In genomic region chr11:36249271-36249670, GRCh38 we compare ENCODE assay signal across 13 cellular contexts. TPM values are rescaled to one million over a fixed set of nuclear protein-coding genes. Genes with fewer than 3 reads are reported as not detected.
DNase-seq lines count a peak whose midpoint lies in the region; ATAC-seq, FAIRE-seq and TF ChIP-seq lines count a peak whose summit lies in the region.
"Had no signal": no experiment of that assay in that cellular context is flagged by ENCODE, and none has a peak within 500 bp of the region (broad histone marks: within the 10 kb centered on the region; RNA-seq: fewer than 3 reads in every experiment).

No MANE protein-coding gene starts in this region.

- intact Hi-C loops in GM12878 (cut with micrococcal nuclease; ENCODE audit: unreplicated experiment), result no loop called here
- intact Hi-C loops in gastrocnemius medialis (cut with DNase I; ENCODE audit: low total_unique reads), result no loop called here
- intact Hi-C loops in CD4-positive, alpha-beta memory T cell (cut with micrococcal nuclease), result no loop called here
- intact Hi-C loops in posterior vena cava (cut with DNase I), result no loop called here

- no peak overlapping the region for H2AFZ ChIP-seq in GM12878 (ENCODE audit: control insufficient read depth, low read depth, low read length)
- H2AFZ ChIP-seq: parathyroid adenoma had no signal

- WGBS in GM12878 (ENCODE audit: insufficient coverage, insufficient replicate concordance, low lambda C conversion rate, missing lambda C conversion rate), result 18% methylated on average over 2 of the region's 2 CpGs

- RAD21 ChIA-PET in GM12878 (lab: Charles Lee; ENCODE audit: unreplicated experiment), result interaction anchor here (0.6 to 2.4 kb wide), 3 partner anchors 10 to 638 kb away, joined by 3 to 9 read pairs (median 7); no protein-coding TSS in a partner anchor

- H3K36me3 ChIP-seq in BJ (ENCODE audit: control insufficient read depth, insufficient read depth, low read length) (no peaks in the 10 kb centered on the region), GM12878 (ENCODE audit: control insufficient read depth in 2 of 2, insufficient read depth in 2 of 2, low read length in 1 of 2) (no peaks in the 10 kb centered on the region), gastrocnemius medialis (no peaks in the 10 kb centered on the region)
- no peaks in the 10 kb centered on the region for H3K36me3 ChIP-seq in CD4-positive, alpha-beta memory T cell (ENCODE audit: insufficient read depth, low read length)
- H3K36me3 ChIP-seq: adrenal gland had no signal

- BruUV-seq in GM12878 (replicated peaks; lab: Mats Ljungman, UMichigan), result no TSS peak

- H3K9me3 ChIP-seq in GM12878 (replicated peaks; ENCODE audit: control insufficient read depth, insufficient read depth, low read length), result no peaks in the 10 kb centered on the region
- H3K9me3 ChIP-seq in gastrocnemius medialis, result no peaks in the 10 kb centered on the region
- H3K9me3 ChIP-seq in CD4-positive, alpha-beta memory T cell (ENCODE audit: control insufficient read depth in 1 of 2, low read length in 2 of 2), result no peaks in the 10 kb centered on the region
- H3K9me3 ChIP-seq: adrenal gland had no signal

- SMC1A ChIA-PET in GM12878 (lab: Charles Lee; ENCODE audit: uncharacterized antibody, unreplicated experiment), result interaction anchor here (1.0 kb wide), 1 partner anchor 117 kb away, joined by 3 read pairs; no protein-coding TSS in a partner anchor

- peaks cover 0 to 4% (median 0%) of the 10 kb centered on the region in 8 donors for H3K9me3 Mint-ChIP-seq in CD4-positive, alpha-beta memory T cell

- H3K4me1 ChIP-seq in GM12878 (ENCODE audit: control insufficient read depth, insufficient read depth, low read length) (no peaks in the 10 kb centered on the region), gastrocnemius medialis (no peaks in the 10 kb centered on the region)
- H3K4me1 ChIP-seq in CD4-positive, alpha-beta memory T cell (ENCODE audit: insufficient read depth, low read length), result no peaks in the 10 kb centered on the region
- H3K4me1 ChIP-seq: parathyroid adenoma had no signal

- CTCF ChIA-PET in BJ (lab: Yijun Ruan, JAX), result interaction anchor here (0.6 to 3.5 kb wide), 7 partner anchors 9 to 275 kb away, joined by 3 to 24 read pairs (median 3); no protein-coding TSS in a partner anchor
- CTCF ChIA-PET in GM12878 (lab: Yijun Ruan, JAX), result interaction anchor here (0.8 to 1.8 kb wide), 5 partner anchors 10 to 633 kb away, joined by 3 to 10 read pairs (median 3); no protein-coding TSS in a partner anchor
- CTCF ChIA-PET in CD4-positive, alpha-beta memory T cell (lab: Charles Lee; ENCODE audit: partially characterized antibody), result interaction anchor here (1.1 to 2.6 kb wide), 2 partner anchors 10 to 16 kb away, joined by 3 to 9 read pairs; no protein-coding TSS in a partner anchor

- no peak for TF ChIP-seq EP300 in GM12878 (IDR thresholded peaks at IDR 0.05; ENCODE audit: borderline replicate concordance in 1 of 2, control insufficient read depth in 1 of 2, low read depth in 2 of 2, low read length in 2 of 2)

- no peaks in the 10 kb centered on the region for H4K20me1 ChIP-seq in GM12878 (ENCODE audit: control insufficient read depth, insufficient read depth)

- peak; percentile 69 for FAIRE-seq in HTR-8/SVneo (lab: Jason Lieb, UNC)
- FAIRE-seq in GM12878 (lab: Jason Lieb, UNC), result no peak

- TF ChIP-seq POLR2A in GM12878 (IDR thresholded peaks at IDR 0.05; ENCODE audit: low read depth, low read length) (no peak), gastrocnemius medialis (IDR thresholded peaks at IDR 0.05) (no peak)

- H3K27me3 Mint-ChIP-seq in CD4-positive, alpha-beta memory T cell, result peaks cover 21 to 48% of the 10 kb centered on the region in 2 donors

- POLR2A ChIA-PET in BJ (lab: Charles Lee), result interaction anchor here (0.7 kb wide), 1 partner anchor 239 kb away, joined by 3 read pairs; no protein-coding TSS in a partner anchor
- POLR2A ChIA-PET in GM12878 (lab: Charles Lee), result no interaction called here
- POLR2A ChIA-PET in CD4-positive, alpha-beta memory T cell (lab: Charles Lee; ENCODE audit: partially characterized antibody), result no interaction called here

- TF ChIP-seq CTCF in BJ (IDR thresholded peaks at IDR 0.05; ENCODE audit: insufficient read depth, low read depth, low read length) (no peak), GM12878 (IDR thresholded peaks at IDR 0.05 in 2 of 3, conservative IDR thresholded peaks at IDR 0.05 in 1 of 3; ENCODE audit: control insufficient read depth in 2 of 3, extremely low read depth in 1 of 3, insufficient read depth in 1 of 3, low read depth in 3 of 3, low read length in 3 of 3) (no peak), gastrocnemius medialis (IDR thresholded peaks at IDR 0.05 in 4 of 5, conservative IDR thresholded peaks at IDR 0.05 in 1 of 5) (no peak)

- no peak overlapping the region for H3K9ac ChIP-seq in GM12878 (ENCODE audit: control insufficient read depth, insufficient read depth, low read length)
- H3K9ac ChIP-seq: parathyroid adenoma had no signal

- H3K27ac Mint-ChIP-seq in CD4-positive, alpha-beta memory T cell, result no peak overlapping the region
- H3K27ac Mint-ChIP-seq: activated B cell treated with CpG ODN at 0.5 μM for 24 hours had no signal

- H3K27ac ChIP-seq in GM12878 (ENCODE audit: control insufficient read depth, insufficient read depth), result no peak overlapping the region
- H3K27ac ChIP-seq in gastrocnemius medialis, result no peak overlapping the region
- no peak overlapping the region for H3K27ac ChIP-seq in CD4-positive, alpha-beta memory T cell (ENCODE audit: low read depth, low read length)
- H3K27ac ChIP-seq: adrenal gland, parathyroid adenoma had no signal

- H3K4me1 Mint-ChIP-seq in CD4-positive, alpha-beta memory T cell, result no peaks in the 10 kb centered on the region
- H3K4me1 Mint-ChIP-seq: activated B cell treated with CpG ODN at 0.5 μM for 24 hours had no signal

- H3K4me2 ChIP-seq in GM12878 (ENCODE audit: control insufficient read depth, insufficient read depth), result no peak overlapping the region

- no peak overlapping the region for H3K4me3 ChIP-seq in BJ (ENCODE audit: low read depth, low read length)
- H3K4me3 ChIP-seq in GM12878, result no peak overlapping the region
- no peak overlapping the region for H3K4me3 ChIP-seq in gastrocnemius medialis
- no peak overlapping the region for H3K4me3 ChIP-seq in CD4-positive, alpha-beta memory T cell (ENCODE audit: low read length in 2 of 2)
- H3K4me3 ChIP-seq: adrenal gland had no signal

- no peaks in the 10 kb centered on the region for H3K36me3 Mint-ChIP-seq in CD4-positive, alpha-beta memory T cell

- in situ Hi-C loops in GM12878 (cut with MboI) (no loop called here), gastrocnemius medialis (cut with MboI; ENCODE audit: low sequenced_read_pairs in 4 of 4) (no loop called here)

- no peaks in the 10 kb centered on the region for H3K79me2 ChIP-seq in GM12878 (ENCODE audit: control insufficient read depth, insufficient read depth, low read length)
- H3K79me2 ChIP-seq: parathyroid adenoma had no signal

- ATAC-seq in GM12878 (peak; percentile 85), left lobe of liver (peak; percentile 64), gastrocnemius medialis (no peak)

- DNase-seq in BJ (ENCODE audit: low read depth) (peak; percentile 64), HTR-8/SVneo (ENCODE audit: insufficient read length, low spot score) (peak; percentile 56), GM12878 (ENCODE audit: low read depth, low spot score) (no peak), left lobe of liver (ENCODE audit: low spot score) (no peak), gastrocnemius medialis (no peak), posterior vena cava (ENCODE audit: low spot score) (no peak), NCI-H748 (lab: John Stamatoyannopoulos, UW; ENCODE audit: unreplicated experiment) (no peak)
- DNase-seq in CD4-positive, alpha-beta memory T cell, result no peak
- DNase-seq: activated B cell treated with CpG ODN at 0.5 μM for 24 hours, hippocampal formation, NCI-H69 had no signal

- no peak for TF ChIP-seq RAD21 in GM12878 (IDR thresholded peaks at IDR 0.05; ENCODE audit: insufficient read depth, low read depth, low read length)

- no peak overlapping the region for H3K4me3 Mint-ChIP-seq in CD4-positive, alpha-beta memory T cell
- H3K4me3 Mint-ChIP-seq: activated B cell treated with CpG ODN at 0.5 μM for 24 hours had no signal

- H3K27me3 ChIP-seq in BJ (ENCODE audit: control insufficient read depth, insufficient read depth, low read length), result peaks cover 14% of the 10 kb centered on the region
- H3K27me3 ChIP-seq in GM12878 (replicated peaks in 1 of 2; ENCODE audit: control insufficient read depth in 2 of 2, insufficient read depth in 2 of 2, low read length in 1 of 2), result no peaks in the 10 kb centered on the region; a peak in 2 of 4 replicates
- H3K27me3 ChIP-seq in gastrocnemius medialis, result no peaks in the 10 kb centered on the region
- no peaks in the 10 kb centered on the region for H3K27me3 ChIP-seq in CD4-positive, alpha-beta memory T cell (ENCODE audit: insufficient read depth, low read length)
- H3K27me3 ChIP-seq: adrenal gland had no signal

RNA-seq across cellular contexts. Expression of gene COMMD9, which starts 40.0 kb away (rescaled TPM):
- polyA plus RNA-seq in BJ (2011; rRNA removed) (68.1 and 89.9 TPM in 2 replicates), GM12878 (2011; rRNA removed) (26.8 and 38.6 TPM in 2 replicates), GM12878 (2014; fragmentation: Illumina TruSeq; extraction: Trizol) (41.9 and 55.9 TPM in 2 replicates), GM12878 (2014; fragmentation: Nextera tagmentation; extraction: Ambion mirVana) (100 to 1,000 TPM; 102 to 119 TPM), GM12878 (2014; rRNA removed) (49.8 and 56.4 TPM in 2 replicates), GM12878 (2016; fragmentation: Nextera tagmentation; extraction: Ambion mirVana) (10 to 100 TPM; 77.7 to 78.7 TPM)
- polyA minus RNA-seq in BJ (2011; rRNA and poly(A)+ RNA removed), result 39.2 and 67.4 TPM in 2 replicates
- total RNA-seq in GM12878 (2013; cell fraction: nucleolus; rRNA removed), result 11.6 and 13.9 TPM in 2 replicates
- total RNA-seq in GM12878 (2014; rRNA removed) (39.0 and 41.9 TPM in 2 replicates), GM12878 (2014; rRNA removed; fragmentation: Illumina TruSeq; extraction: Trizol) (26.6 and 31.4 TPM in 2 replicates), GM12878 (2021) (47.3 and 47.4 TPM in 2 replicates), left lobe of liver (26.0 TPM), gastrocnemius medialis (10 to 100 TPM; 51.8 to 68.6 (median 57.7) TPM), posterior vena cava (10 to 100 TPM; 37.3 to 39.1 TPM)
- 9.5 TPM for polyA plus RNA-seq in GM12878 (2011; ENCODE audit: low read depth)
- polyA plus RNA-seq in GM12878 (2011; cell fraction: cytosol; rRNA removed), result 32.5 and 52.8 TPM in 2 replicates
- 31.8 and 39.6 TPM in 2 replicates for polyA plus RNA-seq in GM12878 (2011; cell fraction: nucleus; rRNA removed)
- 22.3 and 27.3 TPM in 2 replicates for polyA plus RNA-seq in GM12878 (2012)
- polyA minus RNA-seq in GM12878 (2011; rRNA and poly(A)+ RNA removed), result 26.9 and 34.7 TPM in 2 replicates
- polyA minus RNA-seq in GM12878 (2011; cell fraction: cytosol; rRNA and poly(A)+ RNA removed), result 7.6 and 12.8 TPM in 2 replicates
- 5.2 and 8.6 TPM in 2 replicates for polyA minus RNA-seq in GM12878 (2011; cell fraction: nucleus; rRNA and poly(A)+ RNA removed)
- 10 to 100 TPM; 33.9 to 41.4 TPM for total RNA-seq in CD4-positive, alpha-beta memory T cell
- polyA plus RNA-seq in CD4-positive, alpha-beta memory T cell, result 10 to 100 TPM; 67.5 to 91.7 TPM

RNA-seq across cellular contexts. Expression of gene PRR5L, which starts 46.8 kb away (rescaled TPM):
- polyA plus RNA-seq in BJ (2011; rRNA removed) (9.6 and 13.3 TPM in 2 replicates), GM12878 (2011; rRNA removed) (2.3 and 4.2 TPM in 2 replicates), GM12878 (2014; fragmentation: Illumina TruSeq; extraction: Trizol) (0.60 and 0.93 TPM in 2 replicates), GM12878 (2014; fragmentation: Nextera tagmentation; extraction: Ambion mirVana) (under 1 TPM; 0.11 to 0.24 TPM), GM12878 (2014; rRNA removed) (0.47 and 1.3 TPM in 2 replicates), GM12878 (2016; fragmentation: Nextera tagmentation; extraction: Ambion mirVana) (under 1 TPM in 1 of 2 experiments, not detected in 1; 0.24 TPM)
- 13.7 and 21.4 TPM in 2 replicates for polyA minus RNA-seq in BJ (2011; rRNA and poly(A)+ RNA removed)
- total RNA-seq in GM12878 (2013; cell fraction: nucleolus; rRNA removed), result 2.9 and 5.1 TPM in 2 replicates
- total RNA-seq in GM12878 (2014; rRNA removed) (1.3 and 1.7 TPM in 2 replicates), GM12878 (2014; rRNA removed; fragmentation: Illumina TruSeq; extraction: Trizol) (0.67 and 1.1 TPM in 2 replicates), GM12878 (2021) (0.58 and 1.5 TPM in 2 replicates), left lobe of liver (2.1 TPM), gastrocnemius medialis (1 to 10 TPM in 2 of 4 donors, under 1 TPM in 2; 0.46 to 3.2 (median 1.2) TPM), posterior vena cava (10 to 100 TPM in 1 of 2 donors, 1 to 10 TPM in 1; 6.4 to 12.2 TPM)
- 0.35 TPM for polyA plus RNA-seq in GM12878 (2011; ENCODE audit: low read depth)
- 3.2 and 4.4 TPM in 2 replicates for polyA plus RNA-seq in GM12878 (2011; cell fraction: cytosol; rRNA removed)
- polyA plus RNA-seq in GM12878 (2011; cell fraction: nucleus; rRNA removed), result 7.5 and 10.8 TPM in 2 replicates
- 0.46 and 0.51 TPM in 2 replicates for polyA plus RNA-seq in GM12878 (2012)
- 6.6 and 8.1 TPM in 2 replicates for polyA minus RNA-seq in GM12878 (2011; rRNA and poly(A)+ RNA removed)
- 1.2 and 5.4 TPM in 2 replicates for polyA minus RNA-seq in GM12878 (2011; cell fraction: cytosol; rRNA and poly(A)+ RNA removed)
- 3.6 and 12.3 TPM in 2 replicates for polyA minus RNA-seq in GM12878 (2011; cell fraction: nucleus; rRNA and poly(A)+ RNA removed)
- total RNA-seq in CD4-positive, alpha-beta memory T cell, result 10 to 100 TPM; 61.4 to 62.7 TPM
- polyA plus RNA-seq in CD4-positive, alpha-beta memory T cell, result 10 to 100 TPM; 10.1 to 18.0 TPM

Comparison
In these comparisons a context has a peak if more than half of its experiments do, and no peak if none do; other contexts are left out.
1. DNase-seq: peak in BJ (single experiment) and HTR-8/SVneo (single experiment); none in GM12878 (single experiment), left lobe of liver (single experiment), gastrocnemius medialis (0 of 2), CD4-positive, alpha-beta memory T cell (0 of 5), posterior vena cava (single experiment) and NCI-H748 (single experiment).
2. ATAC-seq: peak in GM12878 (single experiment) and left lobe of liver (single experiment); none in gastrocnemius medialis (0 of 2).
3. RNA of gene PRR5L, which starts 46.8 kb away (total RNA-seq): 61.4 to 62.7 TPM in CD4-positive, alpha-beta memory T cell; 6.4 to 12.2 TPM in posterior vena cava, 2.1 TPM in left lobe of liver (single experiment), 0.46 to 3.2 TPM in gastrocnemius medialis and 0.58 to 5.1 TPM in GM12878; every median in the first group is over 4 times any median in the second.